In the genomic region with DNA sequence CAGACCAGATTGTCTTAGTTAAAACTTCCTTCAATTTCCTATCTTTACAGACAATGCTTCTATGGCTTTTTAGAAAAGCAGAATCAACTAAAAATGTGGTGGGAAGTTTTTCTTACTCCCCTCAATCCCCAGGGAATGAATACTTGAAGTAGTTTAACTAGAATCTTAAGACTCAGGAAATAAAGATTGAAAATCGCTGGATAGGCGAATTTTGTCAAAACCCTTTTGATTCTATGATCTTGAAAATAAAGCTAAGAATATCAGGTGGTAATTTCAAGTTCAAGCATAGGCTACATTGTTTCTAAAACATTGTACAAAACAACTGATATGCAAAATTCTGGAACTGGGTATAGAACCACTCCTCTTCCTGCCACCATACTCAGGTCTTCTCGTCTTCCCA, we compare ENCODE assay signal across 27 cellular contexts.
"Had no signal": no experiment of that assay in that cellular context is flagged by ENCODE, and none has a peak within 500 bp of the region (broad histone marks: within the 10 kb centered on the region; RNA-seq: fewer than 3 reads in every experiment).

No MANE protein-coding gene starts in this region.

- H3K27me3 ChIP-seq: neural progenitor cell, neutrophil, ovary, right atrium auricular region, right lobe of liver, tibial nerve, uterus had no signal

- H3K4me1 Mint-ChIP-seq: natural killer cell; neural progenitor cell; stimulated activated naive CD8-positive, alpha-beta T cell treated with anti-CD3 and anti-CD28 coated beads, Interleukin-15, amount 100 ng/mL, for 72 hours had no signal

- H3K4me3 ChIP-seq: left ventricle myocardium inferior, lung, neural progenitor cell, ovary, right atrium auricular region, right lobe of liver, smooth muscle cell, tibial nerve, uterus had no signal

- H3K9me3 Mint-ChIP-seq: mesothelial cell of epicardium; naive B cell; nephron progenitor cell; neural progenitor cell; stimulated activated memory B cell treated with anti-CD40 and anti-IgM and Interleukin-4, amounts not matched to agents 10 μg/mL and 1 μg/mL and 100 μg/mL, for 72 hours; stimulated activated naive CD8-positive, alpha-beta T cell treated with anti-CD3 and anti-CD28 coated beads, Interleukin-15, amount 100 ng/mL, for 72 hours; type B pancreatic cell had no signal

- H3K4me1 ChIP-seq: left ventricle myocardium inferior, neural progenitor cell, right atrium auricular region, right lobe of liver, tibial nerve, uterus had no signal

- H3K36me3 ChIP-seq: left ventricle myocardium inferior, neural progenitor cell, neutrophil, ovary, right atrium auricular region, right lobe of liver, tibial nerve, uterus had no signal

- H3K9me3 ChIP-seq: left ventricle myocardium inferior, neutrophil, ovary, right atrium auricular region, right lobe of liver, tibial nerve, uterus had no signal

- H3K36me3 Mint-ChIP-seq: mesothelial cell of epicardium; naive B cell; natural killer cell; neural progenitor cell; stimulated activated memory B cell treated with anti-CD40 and anti-IgM and Interleukin-4, amounts not matched to agents 10 μg/mL and 1 μg/mL and 100 μg/mL, for 72 hours; type B pancreatic cell had no signal

- H3K27ac Mint-ChIP-seq: mesothelial cell of epicardium; natural killer cell; nephron progenitor cell; neural progenitor cell; progenitor cell of endocrine pancreas; stimulated activated memory B cell treated with anti-CD40 and anti-IgM and Interleukin-4, amounts not matched to agents 10 μg/mL and 1 μg/mL and 100 μg/mL, for 72 hours; stimulated activated naive CD8-positive, alpha-beta T cell treated with anti-CD3 and anti-CD28 coated beads, Interleukin-15, amount 100 ng/mL, for 72 hours; type B pancreatic cell had no signal

- H3K27me3 Mint-ChIP-seq: naive B cell; progenitor cell of endocrine pancreas; stimulated activated memory B cell treated with anti-CD40 and anti-IgM and Interleukin-4, amounts not matched to agents 10 μg/mL and 1 μg/mL and 100 μg/mL, for 72 hours; stimulated activated naive CD8-positive, alpha-beta T cell treated with anti-CD3 and anti-CD28 coated beads, Interleukin-15, amount 100 ng/mL, for 72 hours had no signal

- H3K4me3 Mint-ChIP-seq: mesothelial cell of epicardium; naive B cell; natural killer cell; nephron progenitor cell; neural progenitor cell; stimulated activated memory B cell treated with anti-CD40 and anti-IgM and Interleukin-4, amounts not matched to agents 10 μg/mL and 1 μg/mL and 100 μg/mL, for 72 hours; stimulated activated naive CD8-positive, alpha-beta T cell treated with anti-CD3 and anti-CD28 coated beads, Interleukin-15, amount 100 ng/mL, for 72 hours; type B pancreatic cell had no signal

- DNase-seq: islet precursor cell; left ventricle myocardium inferior; mesendoderm; naive B cell; natural killer cell; nephron progenitor cell; occipital lobe; ovary; right lobe of liver; stimulated activated CD4-positive, alpha-beta T cell treated with anti-CD3 and anti-CD28 coated beads, Interleukin-1b, Interleukin-23, amount 100 ng/mL, for 48 hours; stimulated activated CD4-positive, alpha-beta T cell treated with anti-CD3 and anti-CD28 coated beads, Interleukin-2, amount 100 ng/mL, for 48 hours; stimulated activated CD4-positive, alpha-beta T cell treated with anti-CD3 and anti-CD28 coated beads, Interleukin-4, amount 100 ng/mL, for 4 hours; stimulated activated CD8-positive, alpha-beta memory T cell treated with anti-CD3 and anti-CD28 coated beads, Interleukin-4, amount 100 ng/mL, for 48 hours; stimulated activated naive CD4-positive, alpha-beta T cell treated with Interleukin-2 at 50 U/mL for 16 hours; stimulated activated naive CD8-positive, alpha-beta T cell treated with anti-CD3 and anti-CD28 coated beads, Interleukin-15, amount 100 ng/mL, for 72 hours; substantia nigra; uterus had no signal

- H3K27ac ChIP-seq: left ventricle myocardium inferior, neural progenitor cell, neutrophil, ovary, right atrium auricular region, right lobe of liver, tibial nerve, uterus had no signal

- H3K9ac ChIP-seq: neural progenitor cell had no signal
